20 cellular contexts compared by ENCODE assay signal in genomic region chr3:99678926-99679325, GRCh38. TPM values are rescaled to one million over a fixed set of nuclear protein-coding genes. Genes with fewer than 3 reads are reported as not detected.
"Had no signal": no experiment of that assay in that cellular context is flagged by ENCODE, and none has a peak within 500 bp of the region (broad histone marks: within the 10 kb centered on the region; RNA-seq: fewer than 3 reads in every experiment).

No MANE protein-coding gene starts in this region.

- H3K27ac ChIP-seq: lower lobe of right lung, neutrophil, upper lobe of right lung had no signal

- H3K36me3 ChIP-seq: breast epithelium, lower lobe of right lung, neutrophil, upper lobe of right lung had no signal

- DNase-seq: activated CD4-positive, alpha-beta T cell treated with anti-CD3 and anti-CD28 coated beads, Interleukin-2, amount 50 U/mL, for 1 hour; activated CD8-positive, alpha-beta memory T cell treated with anti-CD3 and anti-CD28 coated beads for 24 hours; activated gamma-delta T cell treated with Interleukin-2 at 50 U/mL for 16 hours; activated naive CD8-positive, alpha-beta T cell treated with anti-CD3 and anti-CD28 coated beads for 36 hours; hypothalamus; lower lobe of right lung; naive thymus-derived CD8-positive, alpha-beta T cell; right cardiac atrium; stimulated activated CD4-positive, alpha-beta T cell treated with anti-CD3 and anti-CD28 coated beads, Interleukin-4, amount 100 ng/mL, for 4 hours; stimulated activated CD8-positive, alpha-beta memory T cell treated with anti-CD3 and anti-CD28 coated beads, Interleukin-4, amount 100 ng/mL, for 48 hours; T-helper 1 cell; T1000; upper lobe of right lung had no signal

- H3K4me2 ChIP-seq: smooth muscle cell had no signal

- H3K4me3 ChIP-seq: breast epithelium, lower lobe of right lung, smooth muscle cell, upper lobe of right lung had no signal

- H3K9me3 ChIP-seq: breast epithelium, lower lobe of right lung, neutrophil, upper lobe of right lung had no signal

- ATAC-seq: activated CD4-positive, CD25-positive, alpha-beta regulatory T cell treated with anti-CD3 and anti-CD28 coated beads, Interleukin-2, amount 50 U/mL, for 24 hours; naive thymus-derived CD8-positive, alpha-beta T cell; SK-N-SH treated with all-trans-retinoic acid at 6 μM for 48 hours had no signal

- H3K27me3 ChIP-seq: breast epithelium, upper lobe of right lung had no signal

RNA-seq across cellular contexts. Expression of gene COL8A1, which starts 40.5 kb away (rescaled TPM):
- total RNA-seq: activated naive CD8-positive, alpha-beta T cell treated with anti-CD3 and anti-CD28 coated beads for 36 hours; mononuclear cell; progenitor cell of endocrine pancreas had no signal
- polyA plus RNA-seq: naive thymus-derived CD8-positive, alpha-beta T cell had no signal
